1 cellular context compared by ENCODE assay signal in genomic region chr1:212664409-212665199, GRCh38.
TF ChIP-seq lines count a peak whose summit lies in the region.

No MANE protein-coding gene starts in this region.

TF ChIP-seq in H1, 55 proteins besides CTCF, POLR2A, EP300 and RAD21:
- peak; percentile 77 for TF ChIP-seq CEBPB (IDR thresholded peaks at IDR 0.05; ENCODE audit: low read depth, low read length)
- TF ChIP-seq ATF3 (IDR thresholded peaks at IDR 0.05; ENCODE audit: insufficient read depth, low read depth, low read length), result no peak
